ENCODE assay signal across 25 cellular contexts in the genomic region with DNA sequence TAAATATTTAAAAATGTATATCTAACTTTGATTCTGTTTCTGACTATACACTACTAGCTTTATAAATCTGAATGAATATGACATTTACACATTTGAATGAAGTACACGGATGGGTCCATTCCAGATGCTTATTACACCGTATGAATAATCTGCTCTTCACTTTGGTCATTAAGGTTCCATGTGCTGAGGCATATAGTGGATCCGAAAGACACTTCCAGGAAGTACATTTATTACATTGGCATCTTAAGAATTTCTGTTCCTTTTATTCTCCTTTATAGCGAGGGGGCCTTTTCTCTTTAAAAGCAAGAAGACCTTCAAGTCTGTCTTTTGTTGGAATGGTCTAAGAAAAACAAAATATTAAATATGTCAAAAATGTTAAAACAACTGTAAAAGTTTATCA.
DNase-seq lines count a peak whose midpoint lies in the region; ATAC-seq, FAIRE-seq and TF ChIP-seq lines count a peak whose summit lies in the region.
"Had no signal": no experiment of that assay in that cellular context is flagged by ENCODE, and none has a peak within 500 bp of the region (broad histone marks: within the 10 kb centered on the region; RNA-seq: fewer than 3 reads in every experiment).

No MANE protein-coding gene starts in this region.

- TF ChIP-seq EP300 in transverse colon (IDR thresholded peaks at IDR 0.05; ENCODE audit: low read depth), result no peak

- H3K4ac ChIP-seq in mesenchymal stem cell (ENCODE audit: low read depth in 1 of 2, low read length in 2 of 2), result no peak overlapping the region

- DNase-seq in Daoy (ENCODE audit: low read depth) (peak; percentile 34), HTR-8/SVneo (ENCODE audit: insufficient read length, low spot score) (peak; percentile 38), SJSA1 (ENCODE audit: low read depth in 1 of 2, low spot score in 2 of 2) (peak in 1 of 2 experiments; percentile 37), hepatic stellate cell (ENCODE audit: low spot score) (peak; percentile 20), mesenchymal stem cell (no peak), transverse colon (no peak)
- DNase-seq: activated CD4-positive, alpha-beta T cell treated with anti-CD3 and anti-CD28 coated beads, Interleukin-2, amount 50 U/mL, for 4 hours; activated gamma-delta T cell treated with Interleukin-2 at 50 U/mL for 16 hours; activated T-cell treated with anti-CD3 and anti-CD28 coated beads, Interleukin-2, amount 50 U/mL, for 48 hours; C1 segment of cervical spinal cord; DMS79; hypothalamus; Kasumi-1; left colon; NCI-H146; NCI-H2107; NCI-H748 treated with DMSO at 0.1 percent for 48 hours; Peyer's patch; stimulated activated CD4-positive, alpha-beta T cell treated with anti-CD3 and anti-CD28 coated beads, Interleukin-4, amount 100 ng/mL, for 24 hours; T-helper 2 cell had no signal

- H3K79me1 ChIP-seq in mesenchymal stem cell (replicated peaks; ENCODE audit: low read length, poor library complexity, severe bottlenecking), result no peaks in the 10 kb centered on the region

- in situ Hi-C loops in transverse colon (cut with MboI; ENCODE audit: low pct_ligation_motif_present in 1 of 4, low pct_unique_long_range_greater_than_20kb in 1 of 4, low sequenced_read_pairs in 3 of 4), result no loop called here

- H3K9ac ChIP-seq in mesenchymal stem cell (ENCODE audit: low read length), result no peak overlapping the region

- TF ChIP-seq CTCF in transverse colon (IDR thresholded peaks at IDR 0.05), result no peak

- H2BK120ac ChIP-seq in mesenchymal stem cell (ENCODE audit: low read depth, low read length), result no peak overlapping the region

- no CpG with 5 or more reads among the region's 4 CpGs for WGBS in mesenchymal stem cell
- 90 to 91% methylated on average over 3 to 4 of the region's 4 CpGs for WGBS in transverse colon (ENCODE audit: low coverage in 1 of 2), 2 donors

- FAIRE-seq in HTR-8/SVneo (lab: Jason Lieb, UNC), result no peak

- H3K27me3 ChIP-seq in SJSA1 (replicated peaks), result no peaks in the 10 kb centered on the region
- no peaks in the 10 kb centered on the region for H3K27me3 ChIP-seq in mesenchymal stem cell (ENCODE audit: control insufficient read depth in 1 of 2, insufficient read depth in 1 of 2, low read length in 2 of 2)
- no peaks in the 10 kb centered on the region for H3K27me3 ChIP-seq in transverse colon
- H3K27me3 ChIP-seq: Peyer's patch, tibial nerve had no signal

- intact Hi-C loops in transverse colon (cut with DNase I; ENCODE audit: low total_unique reads), result no loop called here

- H3K18ac ChIP-seq in mesenchymal stem cell (ENCODE audit: low read depth in 1 of 2, low read length in 2 of 2), result no peak overlapping the region

- no peak overlapping the region for H4K8ac ChIP-seq in mesenchymal stem cell (ENCODE audit: low read length)

- H2AK5ac ChIP-seq in mesenchymal stem cell (ENCODE audit: low read length, severe bottlenecking), result no peak overlapping the region

- H2BK15ac ChIP-seq in mesenchymal stem cell (ENCODE audit: low read depth, poor library complexity, severe bottlenecking), result no peak overlapping the region

- no peak overlapping the region for H2BK5ac ChIP-seq in mesenchymal stem cell (ENCODE audit: low read depth, low read length, poor library complexity, severe bottlenecking)

- H3K14ac ChIP-seq in mesenchymal stem cell (ENCODE audit: low read length in 2 of 2), result no peak overlapping the region

- H3K4me1 ChIP-seq in SJSA1 (replicated peaks) (peaks cover 16% of the 10 kb centered on the region), mesenchymal stem cell (ENCODE audit: control insufficient read depth, insufficient read depth, low read depth, low read length) (peaks cover 11% of the 10 kb centered on the region), transverse colon (peaks cover 4 to 12% (median 11%) of the 10 kb centered on the region in 4 donors)

- ATAC-seq in GM18909 (IDR thresholded peaks at IDR 0.05; ENCODE audit: poor library complexity, unreplicated experiment) (no peak), esophagus mucosa (no peak)
- ATAC-seq: activated CD4-positive, CD25-positive, alpha-beta regulatory T cell treated with anti-CD3 and anti-CD28 coated beads, Interleukin-2, amount 50 U/mL, for 24 hours; left colon had no signal

- no peak overlapping the region for H3K4me2 ChIP-seq in mesenchymal stem cell (ENCODE audit: low read length, poor library complexity, severe bottlenecking)

- H2AFZ ChIP-seq in mesenchymal stem cell (ENCODE audit: low read depth, low read length), result no peak overlapping the region

- peak overlapping the region; percentile 20 for H3K27ac ChIP-seq in SJSA1
- H3K27ac ChIP-seq in mesenchymal stem cell (ENCODE audit: low read length, poor library complexity, severe bottlenecking), result no peak overlapping the region
- H3K27ac ChIP-seq in transverse colon, result no peak overlapping the region
- H3K27ac ChIP-seq: Peyer's patch, SK-N-MC, tibial nerve had no signal

- no peak overlapping the region for H3K4me3 ChIP-seq in SJSA1
- no peak overlapping the region for H3K4me3 ChIP-seq in mesenchymal stem cell (ENCODE audit: insufficient read depth in 1 of 2, low read depth in 1 of 2, low read length in 2 of 2)
- H3K4me3 ChIP-seq in transverse colon, result no peak overlapping the region
- H3K4me3 ChIP-seq: Peyer's patch, SK-N-MC, tibial nerve had no signal

- no peak for TF ChIP-seq POLR2A in transverse colon (IDR thresholded peaks at IDR 0.05)

- no peak overlapping the region for H4K91ac ChIP-seq in mesenchymal stem cell (ENCODE audit: low read length)

- H3K36me3 ChIP-seq in SJSA1 (no peaks in the 10 kb centered on the region), mesenchymal stem cell (ENCODE audit: control insufficient read depth in 1 of 2, insufficient read depth in 2 of 2, low read depth in 1 of 2, low read length in 2 of 2) (peaks cover 3 to 11% of the 10 kb centered on the region in 2 experiments), transverse colon (no peaks in the 10 kb centered on the region)
- H3K36me3 ChIP-seq: Peyer's patch had no signal

- H3K23ac ChIP-seq in mesenchymal stem cell (ENCODE audit: low read length in 2 of 2), result no peak overlapping the region

- H2BK12ac ChIP-seq in mesenchymal stem cell (ENCODE audit: low read length in 2 of 2), result no peak overlapping the region

- 0 out of 2 replicates have a peak, but pooled peaks cover 3% of the 10 kb centered on the region for H3K9me3 ChIP-seq in SJSA1 (replicated peaks)
- no peaks in the 10 kb centered on the region for H3K9me3 ChIP-seq in mesenchymal stem cell (ENCODE audit: control insufficient read depth, low read length)
- H3K9me3 ChIP-seq in transverse colon, result no peaks in the 10 kb centered on the region
- H3K9me3 ChIP-seq: Peyer's patch, tibial nerve had no signal

Comparison
In these comparisons a context has a peak if more than half of its experiments do, and no peak if none do; other contexts are left out.
1. DNase-seq: peak in Daoy (single experiment), HTR-8/SVneo (single experiment) and hepatic stellate cell (single experiment); none in mesenchymal stem cell (single experiment) and transverse colon (single experiment).